ENCODE assay signal across 14 cellular contexts in genomic region chr6:56510984-56511531, GRCh38.
A peak's percentile ranks its signal among the peaks of the same experiment; 100 is the strongest.
DNase-seq lines count a peak whose midpoint lies in the region; ATAC-seq, FAIRE-seq and TF ChIP-seq lines count a peak whose summit lies in the region.
"Had no signal": no experiment of that assay in that cellular context is flagged by ENCODE, and none has a peak within 500 bp of the region (broad histone marks: within the 10 kb centered on the region; RNA-seq: fewer than 3 reads in every experiment).

No MANE protein-coding gene starts in this region.

- no peaks in the 10 kb centered on the region for H3K9me3 ChIP-seq in fibroblast of lung (ENCODE audit: control insufficient read depth, insufficient read depth, low read depth, low read length)
- no peaks in the 10 kb centered on the region for H3K9me3 ChIP-seq in lower lobe of right lung
- no peaks in the 10 kb centered on the region for H3K9me3 ChIP-seq in kidney (ENCODE audit: control insufficient read depth in 1 of 2, low read length in 2 of 2)

- H3K36me3 ChIP-seq in fibroblast of lung (ENCODE audit: control insufficient read depth, insufficient read depth, low read length) (peaks cover 7% of the 10 kb centered on the region), lower lobe of right lung (peaks cover 46% of the 10 kb centered on the region), kidney (ENCODE audit: control insufficient read depth in 1 of 2, insufficient read depth in 2 of 2, low read length in 2 of 2) (peaks cover 17 to 28% of the 10 kb centered on the region in 2 donors)

- no peaks in the 10 kb centered on the region for H3K4me1 ChIP-seq in fibroblast of lung (ENCODE audit: control insufficient read depth, extremely low read depth, insufficient read depth, low read length)
- H3K4me1 ChIP-seq in lower lobe of right lung: peaks cover 18% of the 10 kb centered on the region
- H3K4me1 ChIP-seq in kidney (ENCODE audit: control insufficient read depth in 1 of 2, insufficient read depth in 1 of 2, low read depth in 1 of 2, low read length in 2 of 2): no peaks in the 10 kb centered on the region

- H3K4me3 ChIP-seq in fibroblast of lung (replicated peaks in 1 of 4; ENCODE audit: control extremely low read depth in 1 of 4, insufficient read depth in 1 of 4, low read depth in 3 of 4, low read length in 4 of 4) (no peak overlapping the region), lower lobe of right lung (no peak overlapping the region), kidney (ENCODE audit: low read length in 2 of 2) (no peak overlapping the region)

- TF ChIP-seq CTCF in fibroblast of lung (conservative IDR thresholded peaks at IDR 0.05 in 1 of 2, IDR thresholded peaks at IDR 0.05 in 1 of 2; ENCODE audit: low read depth in 1 of 2, low read length in 2 of 2): no peak
- TF ChIP-seq CTCF in lower lobe of right lung (IDR thresholded peaks at IDR 0.05): no peak
- TF ChIP-seq CTCF in kidney (IDR thresholded peaks at IDR 0.05; ENCODE audit: borderline replicate concordance, extremely low read depth, insufficient read depth): no peak

- H2AFZ ChIP-seq in fibroblast of lung (ENCODE audit: low read length): no peak overlapping the region

- no peaks in the 10 kb centered on the region for H4K20me1 ChIP-seq in fibroblast of lung (ENCODE audit: control insufficient read depth, extremely low read depth, insufficient read depth, low read length)

- H3K27ac Mint-ChIP-seq in activated T-helper 1 cell treated with anti-CD3 and anti-CD28 coated beads, Interleukin-12 subunit alpha, Interleukin-12 subunit beta, Interleukin-2, Interleukin-4 antibody, amounts not matched to agents 30 ng/mL and 10 ng/mL and 1 ng/mL, durations not matched to agents 14 hours and 24 hours and 36 hours: no peak overlapping the region
- H3K27ac Mint-ChIP-seq: activated naive CD8-positive, alpha-beta T cell treated with anti-CD3 and anti-CD28 coated beads, Interleukin-2, amount 10 ng/mL, durations not matched to agents 7 days and 5 days; memory B cell; stimulated activated effector memory CD8-positive, alpha-beta T cell treated with anti-CD3 and anti-CD28 coated beads, Interleukin-12 subunit alpha, Interleukin-12 subunit beta, amount 100 ng/mL, for 72 hours had no signal

- intact Hi-C loops in lower lobe of right lung (cut with DNase I): no loop called here
- intact Hi-C loops in kidney (cut with DNase I): no loop called here
- intact Hi-C loops in activated T-helper 1 cell treated with anti-CD3 and anti-CD28 coated beads, Interleukin-12 subunit alpha, Interleukin-12 subunit beta, Interleukin-2, Interleukin-4 antibody, amounts not matched to agents 30 ng/mL and 10 ng/mL and 1 ng/mL, durations not matched to agents 14 hours and 24 hours and 36 hours (cut with micrococcal nuclease): no loop called here

- DNase-seq in COR-L47 (lab: John Stamatoyannopoulos, UW) (peak; percentile 24), NCI-H748 (lab: John Stamatoyannopoulos, UW; ENCODE audit: unreplicated experiment) (peak; percentile 95), fibroblast of lung (ENCODE audit: low read depth in 2 of 2) (peak; percentile 30 to 67), lower lobe of right lung (no peak), DMS 273 (lab: John Stamatoyannopoulos, UW; ENCODE audit: unreplicated experiment) (no peak), kidney (no peak), LoVo (ENCODE audit: low spot score) (no peak)
- no peak for DNase-seq in activated T-helper 1 cell treated with anti-CD3 and anti-CD28 coated beads, Interleukin-12 subunit alpha, Interleukin-12 subunit beta, Interleukin-2, Interleukin-4 antibody, amounts not matched to agents 30 ng/mL and 10 ng/mL and 1 ng/mL, durations not matched to agents 14 hours and 24 hours and 36 hours (ENCODE audit: low spot score)
- DNase-seq: activated naive CD8-positive, alpha-beta T cell treated with anti-CD3 and anti-CD28 coated beads, Interleukin-2, amount 10 ng/mL, durations not matched to agents 7 days and 5 days; central memory CD4-positive, alpha-beta T cell; NCI-H345; SW 1271 had no signal

- H3K4me1 Mint-ChIP-seq in activated T-helper 1 cell treated with anti-CD3 and anti-CD28 coated beads, Interleukin-12 subunit alpha, Interleukin-12 subunit beta, Interleukin-2, Interleukin-4 antibody, amounts not matched to agents 30 ng/mL and 10 ng/mL and 1 ng/mL, durations not matched to agents 14 hours and 24 hours and 36 hours (ENCODE audit: low read depth): no peaks in the 10 kb centered on the region
- H3K4me1 Mint-ChIP-seq: memory B cell; stimulated activated effector memory CD8-positive, alpha-beta T cell treated with anti-CD3 and anti-CD28 coated beads, Interleukin-12 subunit alpha, Interleukin-12 subunit beta, amount 100 ng/mL, for 72 hours had no signal

- no peak overlapping the region for H3K27ac ChIP-seq in fibroblast of lung (ENCODE audit: insufficient read depth, low read length)
- no peak overlapping the region for H3K27ac ChIP-seq in lower lobe of right lung
- H3K27ac ChIP-seq in kidney (ENCODE audit: low read depth in 2 of 2, low read length in 2 of 2): no peak overlapping the region

- no peaks in the 10 kb centered on the region for H3K36me3 Mint-ChIP-seq in activated T-helper 1 cell treated with anti-CD3 and anti-CD28 coated beads, Interleukin-12 subunit alpha, Interleukin-12 subunit beta, Interleukin-2, Interleukin-4 antibody, amounts not matched to agents 30 ng/mL and 10 ng/mL and 1 ng/mL, durations not matched to agents 14 hours and 24 hours and 36 hours (ENCODE audit: low read depth)
- H3K36me3 Mint-ChIP-seq: activated naive CD8-positive, alpha-beta T cell treated with anti-CD3 and anti-CD28 coated beads, Interleukin-2, amount 10 ng/mL, durations not matched to agents 7 days and 5 days; memory B cell; stimulated activated effector memory CD8-positive, alpha-beta T cell treated with anti-CD3 and anti-CD28 coated beads, Interleukin-12 subunit alpha, Interleukin-12 subunit beta, amount 100 ng/mL, for 72 hours had no signal

- H3K27me3 Mint-ChIP-seq in activated T-helper 1 cell treated with anti-CD3 and anti-CD28 coated beads, Interleukin-12 subunit alpha, Interleukin-12 subunit beta, Interleukin-2, Interleukin-4 antibody, amounts not matched to agents 30 ng/mL and 10 ng/mL and 1 ng/mL, durations not matched to agents 14 hours and 24 hours and 36 hours (ENCODE audit: insufficient read depth): no peaks in the 10 kb centered on the region
- H3K27me3 Mint-ChIP-seq: activated naive CD8-positive, alpha-beta T cell treated with anti-CD3 and anti-CD28 coated beads, Interleukin-2, amount 10 ng/mL, durations not matched to agents 7 days and 5 days; memory B cell had no signal

- FAIRE-seq in kidney (lab: Jason Lieb, UNC): no peak

- no peaks in the 10 kb centered on the region for H3K9me3 Mint-ChIP-seq in activated T-helper 1 cell treated with anti-CD3 and anti-CD28 coated beads, Interleukin-12 subunit alpha, Interleukin-12 subunit beta, Interleukin-2, Interleukin-4 antibody, amounts not matched to agents 30 ng/mL and 10 ng/mL and 1 ng/mL, durations not matched to agents 14 hours and 24 hours and 36 hours
- H3K9me3 Mint-ChIP-seq: activated naive CD8-positive, alpha-beta T cell treated with anti-CD3 and anti-CD28 coated beads, Interleukin-2, amount 10 ng/mL, durations not matched to agents 7 days and 5 days; memory B cell; stimulated activated effector memory CD8-positive, alpha-beta T cell treated with anti-CD3 and anti-CD28 coated beads, Interleukin-12 subunit alpha, Interleukin-12 subunit beta, amount 100 ng/mL, for 72 hours had no signal

- H3K79me2 ChIP-seq in fibroblast of lung (ENCODE audit: control insufficient read depth, insufficient read depth, low read length): no peaks in the 10 kb centered on the region

- no peak overlapping the region for H3K9ac ChIP-seq in fibroblast of lung (ENCODE audit: insufficient read depth, low read length)
- no peak overlapping the region for H3K9ac ChIP-seq in kidney (ENCODE audit: low read length in 2 of 2)

- no peak overlapping the region for H3K4me3 Mint-ChIP-seq in activated T-helper 1 cell treated with anti-CD3 and anti-CD28 coated beads, Interleukin-12 subunit alpha, Interleukin-12 subunit beta, Interleukin-2, Interleukin-4 antibody, amounts not matched to agents 30 ng/mL and 10 ng/mL and 1 ng/mL, durations not matched to agents 14 hours and 24 hours and 36 hours
- H3K4me3 Mint-ChIP-seq: activated naive CD8-positive, alpha-beta T cell treated with anti-CD3 and anti-CD28 coated beads, Interleukin-2, amount 10 ng/mL, durations not matched to agents 7 days and 5 days; memory B cell; stimulated activated effector memory CD8-positive, alpha-beta T cell treated with anti-CD3 and anti-CD28 coated beads, Interleukin-12 subunit alpha, Interleukin-12 subunit beta, amount 100 ng/mL, for 72 hours had no signal

- no peak overlapping the region for H3K4me2 ChIP-seq in fibroblast of lung (ENCODE audit: extremely low read depth, insufficient read depth, low read length)

- no peaks in the 10 kb centered on the region for H3K27me3 ChIP-seq in fibroblast of lung (ENCODE audit: control insufficient read depth, insufficient read depth, low read length)
- no peaks in the 10 kb centered on the region for H3K27me3 ChIP-seq in lower lobe of right lung (ENCODE audit: low read depth)

- peak; percentile 37 to 41 for ATAC-seq in lower lobe of right lung
- ATAC-seq: stimulated activated effector memory CD8-positive, alpha-beta T cell treated with anti-CD3 and anti-CD28 coated beads, Interleukin-12 subunit alpha, Interleukin-12 subunit beta, amount 100 ng/mL, for 72 hours had no signal

Comparison
In these comparisons a context has a peak if more than half of its experiments do, and no peak if none do; other contexts are left out.
1. DNase-seq: peak in COR-L47 (single experiment), NCI-H748 (single experiment) and fibroblast of lung (2 of 2); none in lower lobe of right lung (single experiment), DMS 273 (single experiment), kidney (single experiment), LoVo (single experiment) and activated T-helper 1 cell treated with anti-CD3 and anti-CD28 coated beads, Interleukin-12 subunit alpha, Interleukin-12 subunit beta, Interleukin-2, Interleukin-4 antibody, amounts not matched to agents 30 ng/mL and 10 ng/mL and 1 ng/mL, durations not matched to agents 14 hours and 24 hours and 36 hours (single experiment).